ENCODE assay signal across 9 cellular contexts in the genomic region with DNA sequence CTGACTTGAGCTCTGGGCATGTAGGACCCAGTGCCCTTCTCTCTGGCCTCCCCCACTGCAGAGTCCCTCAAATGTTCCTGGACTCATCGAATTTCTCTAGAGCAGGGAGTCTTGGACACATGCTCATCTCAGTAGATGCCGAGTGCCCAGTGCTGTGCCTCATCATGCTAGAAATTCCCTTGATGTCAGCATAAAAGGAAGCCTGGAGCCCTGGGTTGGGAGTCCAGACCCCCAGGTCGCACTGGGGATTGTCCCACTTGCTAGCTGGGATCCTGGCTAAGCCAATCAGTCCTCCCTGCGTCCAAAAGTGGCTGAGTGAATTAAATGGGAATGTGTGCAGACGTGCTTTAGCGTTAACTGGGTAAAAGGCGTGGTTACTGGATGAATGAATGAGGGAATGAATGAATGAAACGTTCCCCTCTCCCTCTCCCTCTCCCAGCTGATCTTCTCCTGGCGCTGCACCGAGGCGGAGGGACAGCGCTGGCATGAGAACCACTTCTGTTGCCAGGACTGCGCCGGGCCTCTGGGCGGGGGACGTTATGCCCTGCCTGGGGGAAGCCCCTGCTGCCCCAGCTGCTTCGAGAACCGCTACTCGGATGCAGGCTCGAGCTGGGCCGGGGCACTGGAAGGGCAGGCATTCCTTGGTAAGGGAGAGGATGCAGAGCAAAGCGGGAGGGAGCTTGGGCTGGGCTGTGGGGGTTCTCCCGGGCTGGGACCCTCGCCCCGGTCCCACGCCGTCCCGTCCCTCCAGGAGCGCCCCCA. TPM values are rescaled to one million over a fixed set of nuclear protein-coding genes. Genes with fewer than 3 reads are reported as not detected.
A peak's percentile ranks its signal among the peaks of the same experiment; 100 is the strongest.
DNase-seq lines count a peak whose midpoint lies in the region; ATAC-seq and TF ChIP-seq lines count a peak whose summit lies in the region.
"Had no signal": no experiment of that assay in that cellular context is flagged by ENCODE, and none has a peak within 500 bp of the region (broad histone marks: within the 10 kb centered on the region; RNA-seq: fewer than 3 reads in every experiment).

No MANE protein-coding gene starts in this region.

- no peak for TF ChIP-seq EP300 in stomach (IDR thresholded peaks at IDR 0.05)

- H3K27me3 ChIP-seq in stomach, result no peaks in the 10 kb centered on the region

- no peaks in the 10 kb centered on the region for H3K9me3 ChIP-seq in stomach

- in situ Hi-C loops in astrocyte of the spinal cord (cut with HindIII; ENCODE audit: low sequenced_read_pairs), result no loop called here

- intact Hi-C loops in stomach (cut with DNase I; ENCODE audit: low total_unique reads), result loop anchor here (10.0 kb wide), 1 partner anchor 259 kb away; no protein-coding TSS in a partner anchor

- H3K4me3 ChIP-seq in astrocyte of the spinal cord (ENCODE audit: low read depth, low read length) (peak overlapping the region; percentile 97), stomach (peak overlapping the region; percentile 66 to 98 (median 80))

- peaks cover 18 to 23% (median 22%) of the 10 kb centered on the region in 4 donors for H3K36me3 ChIP-seq in stomach

- peaks cover 45 to 71% (median 69%) of the 10 kb centered on the region in 4 donors for H3K4me1 ChIP-seq in stomach

- no peak for TF ChIP-seq CTCF in astrocyte of the spinal cord (IDR thresholded peaks at IDR 0.05; ENCODE audit: low read depth, low read length)
- TF ChIP-seq CTCF in stomach (IDR thresholded peaks at IDR 0.05), result no peak

- WGBS in stomach, 5 donors, result 14 to 24% (median 15%) methylated on average over 13 to 29 of the region's 29 CpGs

- DNase-seq in COLO668 (lab: John Stamatoyannopoulos, UW; ENCODE audit: unreplicated experiment) (peak; percentile 8), astrocyte of the spinal cord (ENCODE audit: low read depth, low spot score) (peak; percentile 28), iPS-NIHi11 (ENCODE audit: low spot score) (peak; percentile 49), stomach (no peak), A172 (ENCODE audit: low spot score) (no peak), KG1 (lab: John Stamatoyannopoulos, UW) (no peak), DMS153 treated with DMSO at 0.1 percent for 48 hours (lab: John Stamatoyannopoulos, UW; ENCODE audit: unreplicated experiment) (no peak)

- peak overlapping the region; percentile 93 to 97 (median 96) for H3K27ac ChIP-seq in stomach

- no peak for TF ChIP-seq POLR2A in stomach (IDR thresholded peaks at IDR 0.05)

- peak; percentile 4 for ATAC-seq in HG03342 (IDR thresholded peaks at IDR 0.05; ENCODE audit: unreplicated experiment)

RNA-seq across cellular contexts. Expression of a gene that starts 1.6 kb away (rescaled TPM):
- 100 to 1,000 TPM in 2 of 5 donors, 10 to 100 TPM in 3; 11.9 to 159 (median 68.7) TPM for total RNA-seq in stomach
- polyA plus RNA-seq in stomach, result 100 to 1,000 TPM; 308 to 343 (median 323) TPM
- total RNA-seq in A172 (2014; rRNA removed; shearing (Covaris generic)), result 209 and 224 TPM in 2 replicates

RNA-seq across cellular contexts. Expression of a gene that starts 5.3 kb away (rescaled TPM):
- total RNA-seq in stomach, result 10 to 100 TPM in 3 of 5 donors, 1 to 10 TPM in 2; 4.4 to 77.0 (median 27.8) TPM
- 1 to 10 TPM in 2 of 3 donors, not detected in 1; 1.9 to 4.8 TPM for polyA plus RNA-seq in stomach
- not detected in 2 replicates for total RNA-seq in A172 (2014; rRNA removed; shearing (Covaris generic))
- total RNA-seq: SK-MEL-5 had no signal

RNA-seq across cellular contexts. Expression of a gene that starts 6.2 kb away (rescaled TPM):
- 10 to 100 TPM in 1 of 5 donors, 1 to 10 TPM in 3, under 1 TPM in 1; 0.29 to 22.2 (median 3.1) TPM for total RNA-seq in stomach
- 1 to 10 TPM; 2.9 to 4.4 (median 4.1) TPM for polyA plus RNA-seq in stomach
- 0.72 and 0.81 TPM in 2 replicates for total RNA-seq in A172 (2014; rRNA removed; shearing (Covaris generic))

RNA-seq across cellular contexts. Expression of a gene that starts 38.7 kb away (rescaled TPM):
- total RNA-seq in stomach, result over 10,000 TPM in 1 of 5 donors, 1,000 to 10,000 TPM in 3, 100 to 1,000 TPM in 1; 101 to 32,926 (median 1,172) TPM
- over 10,000 TPM in 2 of 3 donors, 1,000 to 10,000 TPM in 1; 8,432 to 48,206 (median 26,682) TPM for polyA plus RNA-seq in stomach
- total RNA-seq in A172 (2014; rRNA removed; shearing (Covaris generic)), result not detected in 2 replicates
- total RNA-seq: SK-MEL-5 had no signal

RNA-seq across cellular contexts. Expression of a gene that starts 50.5 kb away (rescaled TPM):
- total RNA-seq in stomach, result 100 to 1,000 TPM in 1 of 5 donors, 10 to 100 TPM in 2, 1 to 10 TPM in 2; 6.4 to 130 (median 12.9) TPM
- 10 to 100 TPM; 12.1 to 19.5 (median 14.0) TPM for polyA plus RNA-seq in stomach
- 6.0 and 9.6 TPM in 2 replicates for total RNA-seq in A172 (2014; rRNA removed; shearing (Covaris generic))

Comparison
In these comparisons a context has a peak if more than half of its experiments do, and no peak if none do; other contexts are left out.
1. DNase-seq: peak in COLO668 (single experiment), astrocyte of the spinal cord (single experiment) and iPS-NIHi11 (single experiment); none in stomach (single experiment), A172 (single experiment), KG1 (single experiment) and DMS153 treated with DMSO at 0.1 percent for 48 hours (single experiment).